Comparison of ENCODE assay signal across 9 cellular contexts in the genomic region with DNA sequence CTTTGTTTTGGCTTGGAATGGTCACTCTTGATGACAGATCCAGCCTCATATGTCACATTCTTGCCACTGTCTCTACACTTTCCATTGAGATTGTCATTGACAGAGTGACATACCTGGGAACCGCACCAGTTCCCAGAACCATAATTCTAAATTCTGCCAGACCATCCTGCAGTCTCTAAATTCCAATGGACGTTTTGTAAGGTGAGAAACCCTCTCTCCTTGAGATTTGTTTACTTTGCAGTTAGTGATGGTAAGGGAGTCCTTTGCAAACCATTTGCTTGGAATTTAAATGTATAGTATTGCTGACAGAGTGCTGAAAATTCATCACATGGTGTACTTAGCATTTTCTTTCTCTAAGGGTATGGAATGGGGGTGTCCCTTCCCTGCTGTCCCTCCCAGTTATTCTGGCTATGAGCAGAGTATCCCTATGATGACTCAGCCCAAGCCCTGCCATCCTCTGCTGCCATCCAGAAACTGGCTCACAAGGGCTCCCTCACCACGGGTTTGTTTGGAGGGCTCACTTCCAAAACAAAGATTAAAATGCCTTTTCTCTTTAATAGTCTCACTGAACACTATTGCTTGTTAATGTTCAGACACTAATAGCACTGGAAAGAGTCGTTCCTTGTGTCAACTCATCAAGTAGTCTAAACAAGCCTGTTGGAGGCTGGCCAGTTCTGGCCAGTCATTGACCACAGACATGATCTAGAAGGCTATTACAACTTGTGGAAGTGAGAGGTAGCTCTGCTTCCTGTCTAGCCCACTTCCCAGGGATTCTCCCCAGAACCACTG.
DNase-seq lines count a peak whose midpoint lies in the region; ATAC-seq and TF ChIP-seq lines count a peak whose summit lies in the region.
"Had no signal": no experiment of that assay in that cellular context is flagged by ENCODE, and none has a peak within 500 bp of the region (broad histone marks: within the 10 kb centered on the region; RNA-seq: fewer than 3 reads in every experiment).

No MANE protein-coding gene starts in this region.

- H3K14ac ChIP-seq in trophoblast cell (ENCODE audit: low read length) = no peak overlapping the region

- DNase-seq in ELR (ENCODE audit: low read depth) (peak; percentile 99), Panc1 (ENCODE audit: low read depth, low spot score) (peak; percentile 88), fibroblast of gingiva (ENCODE audit: low read depth) (peak; percentile 87), trophoblast cell (no peak), middle frontal gyrus (ENCODE audit: extremely low spot score, low spot score) (no peak)
- no peak for DNase-seq in stimulated activated naive CD4-positive, alpha-beta T cell treated with Interleukin-2 at 50 U/mL for 16 hours (lab: John Stamatoyannopoulos, UW)

- H3K36me3 ChIP-seq in Panc1 (ENCODE audit: control insufficient read depth, insufficient read depth, low read length) (no peaks in the 10 kb centered on the region), trophoblast cell (ENCODE audit: control insufficient read depth in 1 of 2, insufficient read depth in 2 of 2, low read length in 2 of 2) (no peaks in the 10 kb centered on the region)

- H3K79me1 ChIP-seq in trophoblast cell (ENCODE audit: low read length) = peaks cover 9% of the 10 kb centered on the region

- no peak overlapping the region for H2BK12ac ChIP-seq in trophoblast cell (ENCODE audit: low read length)

- CTCF ChIA-PET in Panc1 (lab: Charles Lee) = no interaction called here

- in situ Hi-C loops in Panc1 (cut with HindIII; ENCODE audit: low pct_unique_long_range_greater_than_20kb, low sequenced_read_pairs) = no loop called here

- BruUV-seq in Panc1 (replicated peaks; lab: Mats Ljungman, UMichigan) = no TSS peak

- no peaks in the 10 kb centered on the region for H3K27me3 ChIP-seq in Panc1 (ENCODE audit: control insufficient read depth, insufficient read depth, low read length)
- H3K27me3 ChIP-seq in trophoblast cell (ENCODE audit: insufficient read depth, low read length) = no peaks in the 10 kb centered on the region

- intact Hi-C loops in Panc1 (cut with micrococcal nuclease; ENCODE audit: unreplicated experiment) = no loop called here

- no peak overlapping the region for H3K23ac ChIP-seq in trophoblast cell (ENCODE audit: low read length)

- peaks cover 14% of the 10 kb centered on the region; the same call in 1 of the 2 replicates for H3K4me1 ChIP-seq in Panc1 (ENCODE audit: control insufficient read depth, insufficient read depth, low read length)
- peaks cover 0 to 2% of the 10 kb centered on the region in 2 experiments for H3K4me1 ChIP-seq in trophoblast cell (ENCODE audit: control insufficient read depth in 1 of 2, insufficient read depth in 2 of 2, low read length in 2 of 2)
- H3K4me1 ChIP-seq: psoas muscle had no signal

- no peak overlapping the region for H2AK5ac ChIP-seq in trophoblast cell (ENCODE audit: low read length)

- H3K18ac ChIP-seq in trophoblast cell (ENCODE audit: low read length) = no peak overlapping the region

- POLR2A ChIA-PET in Panc1 (lab: Charles Lee) = interaction anchor here (0.7 kb wide), 1 partner anchor 196 kb away, joined by 4 read pairs; no protein-coding TSS in a partner anchor

- H4K91ac ChIP-seq in trophoblast cell (ENCODE audit: low read depth, low read length) = no peak overlapping the region

- H3K9ac ChIP-seq in trophoblast cell (ENCODE audit: low read length) = no peak overlapping the region

- TF ChIP-seq CTCF in Panc1 (IDR thresholded peaks at IDR 0.05) = no peak

- no peak overlapping the region for H2BK120ac ChIP-seq in trophoblast cell (ENCODE audit: insufficient read depth, low read length, poor library complexity)

- H4K8ac ChIP-seq in trophoblast cell (ENCODE audit: low read depth, low read length) = no peak overlapping the region

- H3K4me3 ChIP-seq in Panc1 (ENCODE audit: low read depth in 2 of 2, low read length in 2 of 2) = no peak overlapping the region
- no peak overlapping the region for H3K4me3 ChIP-seq in trophoblast cell (ENCODE audit: low read depth, low read length)
- H3K4me3 ChIP-seq: psoas muscle had no signal

- H2AFZ ChIP-seq in trophoblast cell (ENCODE audit: insufficient read depth, low read length, poor library complexity) = no peak overlapping the region

- H4K12ac ChIP-seq in trophoblast cell (ENCODE audit: low read depth, low read length) = no peak overlapping the region

- no peak overlapping the region for H3K4ac ChIP-seq in trophoblast cell (ENCODE audit: low read depth, low read length)

- no peaks in the 10 kb centered on the region for H3K9me3 ChIP-seq in Panc1 (ENCODE audit: control insufficient read depth, insufficient read depth, low read depth, low read length)
- no peaks in the 10 kb centered on the region for H3K9me3 ChIP-seq in trophoblast cell (ENCODE audit: insufficient read depth, low read depth, low read length)
- H3K9me3 ChIP-seq: psoas muscle had no signal

- peak overlapping the region; percentile 55 for H2BK5ac ChIP-seq in trophoblast cell (ENCODE audit: low read depth, low read length, poor library complexity)

- peak; percentile 91 for ATAC-seq in Panc1
- ATAC-seq in HG02798 (IDR thresholded peaks at IDR 0.05; ENCODE audit: poor library complexity, unreplicated experiment) = no peak
- no peak for ATAC-seq in GM21737 (IDR thresholded peaks at IDR 0.05; ENCODE audit: unreplicated experiment)
- ATAC-seq: psoas muscle had no signal

- WGBS in trophoblast cell (ENCODE audit: extremely low coverage, insufficient coverage, insufficient read length) = no CpG with 5 or more reads among the region's 4 CpGs

- H3K79me2 ChIP-seq in trophoblast cell (ENCODE audit: control insufficient read depth, insufficient read depth, low read length, poor library complexity) = no peaks in the 10 kb centered on the region

- no peak overlapping the region for H3K4me2 ChIP-seq in trophoblast cell (ENCODE audit: low read length)

- H3K27ac ChIP-seq in Panc1 (ENCODE audit: low read length) (no peak overlapping the region), trophoblast cell (ENCODE audit: low read depth, low read length) (peak overlapping the region; percentile 59)
- H3K27ac ChIP-seq: psoas muscle had no signal

Comparison
In these comparisons a context has a peak if more than half of its experiments do, and no peak if none do; other contexts are left out.
1. DNase-seq: peak in ELR (single experiment), Panc1 (single experiment) and fibroblast of gingiva (single experiment); none in trophoblast cell (0 of 2), middle frontal gyrus (single experiment) and stimulated activated naive CD4-positive, alpha-beta T cell treated with Interleukin-2 at 50 U/mL for 16 hours (single experiment).